In the genomic region with DNA sequence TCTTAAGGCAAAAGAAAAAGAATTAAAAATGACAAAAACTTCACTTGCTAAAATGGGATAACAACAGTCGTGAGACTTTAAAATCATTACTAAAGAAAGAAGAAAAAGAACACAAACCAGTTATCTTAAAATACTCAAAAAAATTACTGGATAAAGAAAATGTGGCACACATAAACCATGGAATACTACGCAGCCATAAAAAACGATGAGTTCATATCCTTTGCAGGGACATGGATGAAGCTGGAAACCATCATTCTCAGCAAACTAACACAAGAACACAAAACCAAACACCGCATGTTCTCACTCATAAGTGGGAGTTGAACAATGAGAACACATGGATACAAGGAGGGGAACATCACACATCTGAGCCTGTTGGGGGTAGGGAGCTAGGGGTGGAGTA, we compare ENCODE assay signal across 7 cellular contexts. TPM values are rescaled to one million over a fixed set of nuclear protein-coding genes. Genes with fewer than 3 reads are reported as not detected.
DNase-seq lines count a peak whose midpoint lies in the region; ATAC-seq, FAIRE-seq and TF ChIP-seq lines count a peak whose summit lies in the region.
"Not testable (repeated sequence)": the region's sequence is repeated elsewhere in the genome, so short reads cannot be mapped to it uniquely, and the experiment has no call there.

No MANE protein-coding gene starts in this region.

- H3K27ac Mint-ChIP-seq in CD4-positive, alpha-beta T cell: peak overlapping the region; percentile 66
- H3K27ac Mint-ChIP-seq in activated B cell treated with CpG ODN at 0.5 μM for 24 hours (peak overlapping the region; percentile 50), memory B cell (peak overlapping the region; percentile 48)
- peak overlapping the region; percentile 75 for H3K27ac Mint-ChIP-seq in activated T-cell treated with anti-CD3 and anti-CD28 coated beads, Interleukin-2, amount 50 U/mL, for 72 hours
- peak overlapping the region; percentile 19 for H3K27ac Mint-ChIP-seq in stimulated activated effector memory CD8-positive, alpha-beta T cell treated with anti-CD3 and anti-CD28 coated beads, Interleukin-12 subunit alpha, Interleukin-12 subunit beta, amount 100 ng/mL, for 72 hours

- FAIRE-seq in K562 (lab: Jason Lieb, UNC): not testable (repeated sequence)

- H3K4me1 Mint-ChIP-seq in CD4-positive, alpha-beta T cell (ENCODE audit: low read depth): peaks cover 56% of the 10 kb centered on the region
- H3K4me1 Mint-ChIP-seq in activated B cell treated with CpG ODN at 0.5 μM for 24 hours (peaks cover 53% of the 10 kb centered on the region), memory B cell (peaks cover 26% of the 10 kb centered on the region)
- peaks cover 44% of the 10 kb centered on the region for H3K4me1 Mint-ChIP-seq in activated T-cell treated with anti-CD3 and anti-CD28 coated beads, Interleukin-2, amount 50 U/mL, for 72 hours (ENCODE audit: low read depth)
- H3K4me1 Mint-ChIP-seq in stimulated activated effector memory CD8-positive, alpha-beta T cell treated with anti-CD3 and anti-CD28 coated beads, Interleukin-12 subunit alpha, Interleukin-12 subunit beta, amount 100 ng/mL, for 72 hours: peaks cover 50% of the 10 kb centered on the region

- not testable (repeated sequence) for H3K9ac ChIP-seq in K562 (ENCODE audit: insufficient read depth in 1 of 2, low read depth in 2 of 2, low read length in 2 of 2)

- not testable (repeated sequence) for TF ChIP-seq RAD21 in K562 (CRISPR knock-in tag; conservative IDR thresholded peaks at IDR 0.05 in 1 of 2, IDR thresholded peaks at IDR 0.05 in 1 of 2)

- H4K20me1 ChIP-seq in K562 (replicated peaks; ENCODE audit: control insufficient read depth, insufficient read depth, low read length): peaks cover 16% of the 10 kb centered on the region; the same call in 1 of the 2 replicates

- H3K4me2 ChIP-seq in K562 (ENCODE audit: insufficient read depth, low read length): not testable (repeated sequence)

- TF ChIP-seq POLR2A in K562 (conservative IDR thresholded peaks at IDR 0.05): not testable (repeated sequence)

- WGBS in K562 (ENCODE audit: insufficient coverage, low coverage, missing lambda C conversion rate): 83% methylated on average over 3 of the region's 4 CpGs

- CTCF ChIA-PET in CD4-positive, alpha-beta T cell (lab: Charles Lee): interaction anchor here (1.0 kb wide), 1 partner anchor 13 kb away, joined by 3 read pairs; no protein-coding TSS in a partner anchor
- CTCF ChIA-PET in HEK293 (lab: Yijun Ruan, JAX): interaction anchor here (0.9 kb wide), 1 partner anchor 29 kb away, joined by 3 read pairs; no protein-coding TSS in a partner anchor
- CTCF ChIA-PET in activated B cell treated with CpG ODN at 0.5 μM for 24 hours (lab: Charles Lee); K562 (lab: Yijun Ruan, JAX; ENCODE audit: low intra/inter-chr PET ratio): not testable (repeated sequence)

- H3K4me1 ChIP-seq in HEK293 (ENCODE audit: control insufficient read depth, insufficient read depth, low read length): peaks cover 16% of the 10 kb centered on the region
- H3K4me1 ChIP-seq in K562 (replicated peaks in 1 of 2; ENCODE audit: control insufficient read depth in 2 of 2, insufficient read depth in 2 of 2, low read length in 2 of 2): peaks cover 0 to 12% of the 10 kb centered on the region in 2 experiments; a peak in 3 of 5 replicates

- not testable (repeated sequence) for H3K4me3 ChIP-seq in HEK293 (ENCODE audit: low read depth, low read length); K562

- not testable (repeated sequence) for H2AFZ ChIP-seq in K562 (ENCODE audit: low read depth, low read length)

- BruUV-seq in K562 (replicated peaks; lab: Mats Ljungman, UMichigan): not testable (repeated sequence)

- H3K9me3 ChIP-seq in CD4-positive, alpha-beta T cell (ENCODE audit: control insufficient read depth, low read length); HEK293 (ENCODE audit: control insufficient read depth, insufficient read depth, low read depth, low read length); K562 (replicated peaks; ENCODE audit: control insufficient read depth, insufficient read depth, low read depth, low read length): not testable (repeated sequence)

- peaks cover 29% of the 10 kb centered on the region for H3K36me3 Mint-ChIP-seq in CD4-positive, alpha-beta T cell (ENCODE audit: low read depth)
- H3K36me3 Mint-ChIP-seq in activated B cell treated with CpG ODN at 0.5 μM for 24 hours (ENCODE audit: low read depth): peaks cover 21% of the 10 kb centered on the region
- not testable (repeated sequence) for H3K36me3 Mint-ChIP-seq in activated T-cell treated with anti-CD3 and anti-CD28 coated beads, Interleukin-2, amount 50 U/mL, for 72 hours (ENCODE audit: insufficient read depth in 2 of 2); memory B cell; stimulated activated effector memory CD8-positive, alpha-beta T cell treated with anti-CD3 and anti-CD28 coated beads, Interleukin-12 subunit alpha, Interleukin-12 subunit beta, amount 100 ng/mL, for 72 hours

- not testable (repeated sequence) for TF ChIP-seq EP300 in K562 (IDR thresholded peaks at IDR 0.05; ENCODE audit: low read length)

- intact Hi-C loops in CD4-positive, alpha-beta T cell (cut with DNase I, micrococcal nuclease); activated B cell treated with CpG ODN at 0.5 μM for 24 hours (cut with micrococcal nuclease); K562 (cut with micrococcal nuclease): not testable (repeated sequence)

- not testable (repeated sequence) for H3K27ac ChIP-seq in CD4-positive, alpha-beta T cell (ENCODE audit: low read depth, low read length); HEK293 (ENCODE audit: extremely low read depth, low read depth, low read length); K562 (ENCODE audit: extremely low read depth, low read depth, low read length)

- H3K27me3 ChIP-seq in CD4-positive, alpha-beta T cell (ENCODE audit: control insufficient read depth, insufficient read depth, low read length); K562 (ENCODE audit: control insufficient read depth in 2 of 2, insufficient read depth in 2 of 2, low read length in 2 of 2): not testable (repeated sequence)

- not testable (repeated sequence) for TF ChIP-seq CTCF in CD4-positive, alpha-beta T cell (IDR thresholded peaks at IDR 0.05); HEK293 (tag by site-specific recombination; IDR thresholded peaks at IDR 0.05); activated B cell treated with CpG ODN at 0.5 μM for 24 hours (IDR thresholded peaks at IDR 0.05); K562 (IDR thresholded peaks at IDR 0.05 in 2 of 3, conservative IDR thresholded peaks at IDR 0.05 in 1 of 3; ENCODE audit: insufficient read depth in 2 of 3, low read depth in 1 of 3, low read length in 3 of 3)

- H3K36me3 ChIP-seq in HEK293 (ENCODE audit: control insufficient read depth in 2 of 2, insufficient read depth in 1 of 2, low read length in 2 of 2); K562 (ENCODE audit: control insufficient read depth, insufficient read depth, low read length): not testable (repeated sequence)

- not testable (repeated sequence) for H3K9me1 ChIP-seq in K562 (ENCODE audit: control insufficient read depth, insufficient read depth, low read length)

- not testable (repeated sequence) for ATAC-seq in CD4-positive, alpha-beta T cell (ENCODE audit: poor library complexity); activated B cell treated with CpG ODN at 0.5 μM for 24 hours (ENCODE audit: low read depth); activated T-cell treated with anti-CD3 and anti-CD28 coated beads, Interleukin-2, amount 50 U/mL, for 72 hours (replicated peaks in 1 of 2); K562; memory B cell (ENCODE audit: low read depth); stimulated activated effector memory CD8-positive, alpha-beta T cell treated with anti-CD3 and anti-CD28 coated beads, Interleukin-12 subunit alpha, Interleukin-12 subunit beta, amount 100 ng/mL, for 72 hours

- H3K9me3 Mint-ChIP-seq in CD4-positive, alpha-beta T cell; activated B cell treated with CpG ODN at 0.5 μM for 24 hours; activated T-cell treated with anti-CD3 and anti-CD28 coated beads, Interleukin-2, amount 50 U/mL, for 72 hours; memory B cell; stimulated activated effector memory CD8-positive, alpha-beta T cell treated with anti-CD3 and anti-CD28 coated beads, Interleukin-12 subunit alpha, Interleukin-12 subunit beta, amount 100 ng/mL, for 72 hours: not testable (repeated sequence)

- POLR2A ChIA-PET in CD4-positive, alpha-beta T cell (lab: Charles Lee): interaction anchor here (1.3 kb wide), 1 partner anchor 28 kb away, joined by 3 read pairs; a partner anchor contains a TSS
- POLR2A ChIA-PET in HEK293 (lab: Yijun Ruan, JAX); activated B cell treated with CpG ODN at 0.5 μM for 24 hours (lab: Charles Lee): not testable (repeated sequence)
- POLR2A ChIA-PET in K562 (lab: Yijun Ruan, JAX): interaction anchor here (0.7 to 1.0 kb wide), 2 partner anchors 12 to 18 kb away, joined by 3 read pairs; no protein-coding TSS in a partner anchor

- not testable (repeated sequence) for DNase-seq in CD4-positive, alpha-beta T cell; activated B cell treated with CpG ODN at 0.5 μM for 24 hours; activated T-cell treated with anti-CD3 and anti-CD28 coated beads, Interleukin-2, amount 50 U/mL, for 72 hours; K562 (ENCODE audit: extremely low read depth in 1 of 4, low spot score in 3 of 4); memory B cell (ENCODE audit: low spot score in 2 of 2); stimulated activated effector memory CD8-positive, alpha-beta T cell treated with anti-CD3 and anti-CD28 coated beads, Interleukin-12 subunit alpha, Interleukin-12 subunit beta, amount 100 ng/mL, for 72 hours (ENCODE audit: low spot score in 2 of 2)

- not testable (repeated sequence) for H3K27me3 Mint-ChIP-seq in CD4-positive, alpha-beta T cell; activated B cell treated with CpG ODN at 0.5 μM for 24 hours; activated T-cell treated with anti-CD3 and anti-CD28 coated beads, Interleukin-2, amount 50 U/mL, for 72 hours (ENCODE audit: low read depth); memory B cell

- H3K4me3 Mint-ChIP-seq in CD4-positive, alpha-beta T cell: peak overlapping the region; percentile 30
- not testable (repeated sequence) for H3K4me3 Mint-ChIP-seq in activated B cell treated with CpG ODN at 0.5 μM for 24 hours; memory B cell; stimulated activated effector memory CD8-positive, alpha-beta T cell treated with anti-CD3 and anti-CD28 coated beads, Interleukin-12 subunit alpha, Interleukin-12 subunit beta, amount 100 ng/mL, for 72 hours
- peak overlapping the region in 1 of 2 donors; percentile 61 for H3K4me3 Mint-ChIP-seq in activated T-cell treated with anti-CD3 and anti-CD28 coated beads, Interleukin-2, amount 50 U/mL, for 72 hours

- peaks cover 99% of the 10 kb centered on the region for H3K79me2 ChIP-seq in K562 (ENCODE audit: control insufficient read depth, insufficient read depth, low read length)

- in situ Hi-C loops in K562 (cut with MboI): not testable (repeated sequence)

RNA-seq across cellular contexts. Expression of a gene that starts 27.9 kb away (rescaled TPM):
- 100 to 1,000 TPM; 143 to 146 TPM for total RNA-seq in CD4-positive, alpha-beta T cell
- total RNA-seq in activated B cell treated with CpG ODN at 0.5 μM for 24 hours (58.0 and 59.4 TPM in 2 replicates), K562 (2014; rRNA removed) (5.9 and 6.0 TPM in 2 replicates), K562 (2014; rRNA removed; fragmentation: Illumina TruSeq; extraction: Trizol) (11.3 and 11.6 TPM in 2 replicates), K562 (2015; rRNA removed; fragmentation: Illumina TruSeq; extraction: Trizol) (11.1 and 12.6 TPM in 2 replicates), K562 (2021) (19.9 TPM in 2 replicates)
- total RNA-seq in activated T-cell treated with anti-CD3 and anti-CD28 coated beads, Interleukin-2, amount 50 U/mL, for 72 hours: 10 to 100 TPM; 71.0 to 71.6 TPM
- total RNA-seq in K562 (2011; cell fraction: chromatin; rRNA removed; ENCODE audit: low replicate concordance): 13.8 and 29.6 TPM in 2 replicates
- total RNA-seq in K562 (2011; cell fraction: nucleolus; rRNA removed): 8.7 and 10.1 TPM in 2 replicates
- total RNA-seq in K562 (2011; cell fraction: nucleoplasm; rRNA removed): 15.4 and 17.9 TPM in 2 replicates
- polyA plus RNA-seq in K562 (2011; rRNA removed) (8.3 and 9.1 TPM in 2 replicates), K562 (2014; fragmentation: Illumina TruSeq; extraction: Trizol) (13.5 and 14.1 TPM in 2 replicates), K562 (2014; fragmentation: Nextera tagmentation; extraction: Ambion mirVana) (1 to 10 TPM; 1.9 to 2.2 TPM), K562 (2014; rRNA removed) (6.1 and 6.5 TPM in 2 replicates)
- polyA plus RNA-seq in K562 (2011; cell fraction: cytosol; rRNA removed): 2.5 and 6.9 TPM in 2 replicates
- polyA plus RNA-seq in K562 (2011; cell fraction: nucleus; rRNA removed): 5.2 and 5.8 TPM in 2 replicates
- polyA plus RNA-seq in K562 (2012): 10.3 and 11.0 TPM in 2 replicates
- polyA minus RNA-seq in K562 (2011; rRNA and poly(A)+ RNA removed): 31.5 and 33.7 TPM in 2 replicates
- polyA minus RNA-seq in K562 (2011; cell fraction: cytosol; rRNA and poly(A)+ RNA removed): 8.0 and 12.7 TPM in 2 replicates
- 6.3 and 11.6 TPM in 2 replicates for polyA minus RNA-seq in K562 (2011; cell fraction: nucleus; rRNA and poly(A)+ RNA removed)

Comparison
In these comparisons a context has a peak if more than half of its experiments do, and no peak if none do; other contexts are left out.
1. H3K27ac Mint-ChIP-seq: peak in every context shown above with its lines; median percentile 75 in activated T-cell treated with anti-CD3 and anti-CD28 coated beads, Interleukin-2, amount 50 U/mL, for 72 hours; 66 in CD4-positive, alpha-beta T cell; 50 in activated B cell treated with CpG ODN at 0.5 μM for 24 hours; 48 in memory B cell; 19 in stimulated activated effector memory CD8-positive, alpha-beta T cell treated with anti-CD3 and anti-CD28 coated beads, Interleukin-12 subunit alpha, Interleukin-12 subunit beta, amount 100 ng/mL, for 72 hours.